In the genomic region with DNA sequence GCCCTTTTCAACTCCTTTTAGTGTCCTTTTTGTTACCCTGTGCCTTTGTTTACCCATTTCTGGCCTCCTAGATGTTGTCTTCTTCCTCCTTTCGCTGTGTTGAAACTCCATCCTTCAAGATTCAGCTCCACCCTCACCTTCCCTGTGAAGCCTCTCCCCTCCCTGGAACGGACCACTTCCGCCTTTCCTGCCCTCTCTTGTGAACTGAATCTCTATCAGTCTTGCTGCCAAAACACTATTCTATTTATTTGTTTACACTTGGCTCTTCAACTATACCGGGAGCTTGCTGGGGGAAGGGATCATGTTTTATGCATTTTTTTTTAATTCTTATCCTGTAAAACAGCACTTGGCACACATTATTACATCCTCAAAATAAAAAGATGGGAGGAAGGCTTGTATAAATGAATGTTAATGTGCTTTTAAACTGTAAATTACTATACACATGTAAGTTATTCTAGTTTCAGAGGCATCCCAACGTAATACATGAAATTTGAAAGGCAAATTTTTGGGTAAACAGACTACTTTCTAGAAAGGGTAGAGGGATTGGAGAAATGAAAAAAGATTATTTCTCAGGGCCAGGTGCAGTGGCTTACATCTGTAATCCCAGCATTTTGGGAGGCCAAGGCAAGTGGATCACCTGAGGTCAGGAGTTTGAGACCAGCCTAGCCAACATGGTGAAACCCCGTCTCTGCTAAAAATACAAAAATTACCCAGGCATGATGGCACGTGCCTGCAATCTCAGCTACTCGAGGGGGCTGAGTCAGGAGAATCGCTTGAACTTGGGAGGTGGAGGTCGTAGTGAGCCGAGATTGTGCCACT, we compare ENCODE assay signal across 1 cellular context.
TF ChIP-seq lines count a peak whose summit lies in the region.

No MANE protein-coding gene starts in this region.

TF ChIP-seq in GM12878, 131 proteins besides CTCF, POLR2A, EP300 and RAD21 (continued from another document):
- TF ChIP-seq ELK1 (IDR thresholded peaks at IDR 0.05; ENCODE audit: low read depth, low read length): no peak
- no peak for TF ChIP-seq ATF3 (IDR thresholded peaks at IDR 0.05; ENCODE audit: borderline replicate concordance, extremely low read depth, low read depth, low read length)
- TF ChIP-seq NFYA (IDR thresholded peaks at IDR 0.05; ENCODE audit: borderline replicate concordance, low read depth, low read length): no peak
- no peak for TF ChIP-seq PAX5 (IDR thresholded peaks at IDR 0.05; ENCODE audit: borderline replicate concordance, low read depth, low read length)
- TF ChIP-seq ZBED1 (IDR thresholded peaks at IDR 0.05; ENCODE audit: borderline replicate concordance): no peak
TF ChIP-seq in GM12878: peak in this region for 4.
